In genomic region chr9:101738566-101739183, GRCh38 we compare ENCODE assay signal across 7 cellular contexts. TPM values are rescaled to one million over a fixed set of nuclear protein-coding genes. Genes with fewer than 3 reads are reported as not detected.
A peak's percentile ranks its signal among the peaks of the same experiment; 100 is the strongest.
DNase-seq lines count a peak whose midpoint lies in the region; ATAC-seq and TF ChIP-seq lines count a peak whose summit lies in the region.

GRIN3A (minus strand) TSS chr9:101738647; CDS start chr9:101737979, 668 bp downstream.

- peaks cover 16% of the 10 kb centered on the region for H3K27me3 ChIP-seq in trophoblast cell (ENCODE audit: insufficient read depth, low read length)

- POLR2A ChIA-PET in HEK293 (lab: Yijun Ruan, JAX): no interaction called here
- POLR2A ChIA-PET in activated CD4-positive, alpha-beta memory T cell treated with anti-CD3 and anti-CD28 coated beads, Interleukin-2, amount 10 ng/mL, durations not matched to agents 7 days and 5 days (lab: Charles Lee): no interaction called here

- peaks cover 41% of the 10 kb centered on the region for H3K27me3 Mint-ChIP-seq in activated CD4-positive, alpha-beta memory T cell treated with anti-CD3 and anti-CD28 coated beads, Interleukin-2, amount 10 ng/mL, durations not matched to agents 7 days and 5 days

- no CpG with 5 or more reads among the region's 26 CpGs for WGBS in trophoblast cell (ENCODE audit: extremely low coverage, insufficient coverage, insufficient read length)

- no peak within 1 kb of the TSS for H2BK120ac ChIP-seq in trophoblast cell (ENCODE audit: insufficient read depth, low read length, poor library complexity)

- H2BK5ac ChIP-seq in trophoblast cell (ENCODE audit: low read depth, low read length, poor library complexity): no peak within 1 kb of the TSS

- H3K79me2 ChIP-seq in trophoblast cell (ENCODE audit: control insufficient read depth, insufficient read depth, low read length, poor library complexity): no peaks in the 10 kb centered on the region

- H3K27ac ChIP-seq in HEK293 (ENCODE audit: extremely low read depth, low read depth, low read length) (no peak within 1 kb of the TSS), trophoblast cell (ENCODE audit: low read depth, low read length) (no peak within 1 kb of the TSS)

- no peak within 1 kb of the TSS for H3K9ac ChIP-seq in trophoblast cell (ENCODE audit: low read length)

- no peak within 1 kb of the TSS for H3K4me3 Mint-ChIP-seq in activated CD4-positive, alpha-beta memory T cell treated with anti-CD3 and anti-CD28 coated beads, Interleukin-2, amount 10 ng/mL, durations not matched to agents 7 days and 5 days

- H3K36me3 Mint-ChIP-seq in activated CD4-positive, alpha-beta memory T cell treated with anti-CD3 and anti-CD28 coated beads, Interleukin-2, amount 10 ng/mL, durations not matched to agents 7 days and 5 days (ENCODE audit: low read depth): peaks cover 3% of the 10 kb centered on the region

- no peaks in the 10 kb centered on the region for H3K9me3 Mint-ChIP-seq in activated CD4-positive, alpha-beta memory T cell treated with anti-CD3 and anti-CD28 coated beads, Interleukin-2, amount 10 ng/mL, durations not matched to agents 7 days and 5 days

- no peak within 1 kb of the TSS for H4K8ac ChIP-seq in trophoblast cell (ENCODE audit: low read depth, low read length)

- CTCF ChIA-PET in HEK293 (lab: Yijun Ruan, JAX): interaction anchor here (0.9 kb wide), 1 partner anchor 11 kb away, joined by 3 read pairs; no protein-coding TSS in a partner anchor
- CTCF ChIA-PET in activated CD4-positive, alpha-beta memory T cell treated with anti-CD3 and anti-CD28 coated beads, Interleukin-2, amount 10 ng/mL, durations not matched to agents 7 days and 5 days (lab: Charles Lee): no interaction called here

- H3K14ac ChIP-seq in trophoblast cell (ENCODE audit: low read length): no peak within 1 kb of the TSS

- H3K9me3 ChIP-seq in HEK293 (ENCODE audit: control insufficient read depth, insufficient read depth, low read depth, low read length) (no peaks in the 10 kb centered on the region), trophoblast cell (ENCODE audit: insufficient read depth, low read depth, low read length) (peaks cover 3% of the 10 kb centered on the region)

- H3K4me1 ChIP-seq in HEK293 (ENCODE audit: control insufficient read depth, insufficient read depth, low read length) (no peaks in the 10 kb centered on the region), trophoblast cell (ENCODE audit: control insufficient read depth in 1 of 2, insufficient read depth in 2 of 2, low read length in 2 of 2) (peaks cover 10 to 12% of the 10 kb centered on the region in 2 experiments)

- H3K4me1 Mint-ChIP-seq in activated CD4-positive, alpha-beta memory T cell treated with anti-CD3 and anti-CD28 coated beads, Interleukin-2, amount 10 ng/mL, durations not matched to agents 7 days and 5 days: peaks cover 2% of the 10 kb centered on the region

- no peak within 1 kb of the TSS for H4K12ac ChIP-seq in trophoblast cell (ENCODE audit: low read depth, low read length)

- no peak for ATAC-seq in HG03469 (IDR thresholded peaks at IDR 0.05; ENCODE audit: unreplicated experiment)
- no peak for ATAC-seq in GM21717 (IDR thresholded peaks at IDR 0.05; ENCODE audit: unreplicated experiment)

- no peak within 1 kb of the TSS for H4K91ac ChIP-seq in trophoblast cell (ENCODE audit: low read depth, low read length)

- no peak within 1 kb of the TSS for H3K18ac ChIP-seq in trophoblast cell (ENCODE audit: low read length)

- no peaks in the 10 kb centered on the region for H3K36me3 ChIP-seq in HEK293 (ENCODE audit: control insufficient read depth in 2 of 2, insufficient read depth in 1 of 2, low read length in 2 of 2)
- no peaks in the 10 kb centered on the region for H3K36me3 ChIP-seq in trophoblast cell (ENCODE audit: control insufficient read depth in 1 of 2, insufficient read depth in 2 of 2, low read length in 2 of 2)

- H3K27ac Mint-ChIP-seq in activated CD4-positive, alpha-beta memory T cell treated with anti-CD3 and anti-CD28 coated beads, Interleukin-2, amount 10 ng/mL, durations not matched to agents 7 days and 5 days: no peak within 1 kb of the TSS

- peak within 1 kb of the TSS; percentile 88 for H3K4me2 ChIP-seq in trophoblast cell (ENCODE audit: low read length)

- DNase-seq in NCI-H774 (lab: John Stamatoyannopoulos, UW) (peak; percentile 63), glomerular visceral epithelial cell (ENCODE audit: extremely low spot score) (peak; percentile 28), trophoblast cell (no peak)
- no peak for DNase-seq in activated CD4-positive, alpha-beta memory T cell treated with anti-CD3 and anti-CD28 coated beads, Interleukin-2, amount 10 ng/mL, durations not matched to agents 7 days and 5 days

- H3K4me3 ChIP-seq in HEK293 (ENCODE audit: low read depth, low read length) (peak within 1 kb of the TSS; percentile 22), trophoblast cell (ENCODE audit: low read depth, low read length) (peak within 1 kb of the TSS; percentile 54)

- TF ChIP-seq CTCF in HEK293 (tag by site-specific recombination; IDR thresholded peaks at IDR 0.05): no peak; the same call in 1 of the 2 replicates

- peak within 1 kb of the TSS; percentile 45 for H2AFZ ChIP-seq in trophoblast cell (ENCODE audit: insufficient read depth, low read length, poor library complexity)

- no peak within 1 kb of the TSS for H2AK5ac ChIP-seq in trophoblast cell (ENCODE audit: low read length)

- no peaks in the 10 kb centered on the region for H3K79me1 ChIP-seq in trophoblast cell (ENCODE audit: low read length)

- no peak within 1 kb of the TSS for H3K23ac ChIP-seq in trophoblast cell (ENCODE audit: low read length)

- H2BK12ac ChIP-seq in trophoblast cell (ENCODE audit: low read length): no peak within 1 kb of the TSS

- H3K4ac ChIP-seq in trophoblast cell (ENCODE audit: low read depth, low read length): no peak within 1 kb of the TSS

TF ChIP-seq in HEK293, 187 proteins besides CTCF, POLR2A, EP300 and RAD21:
- TF ChIP-seq ZNF391 (tag by site-specific recombination; IDR thresholded peaks at IDR 0.05; ENCODE audit: borderline replicate concordance, low read depth) (no peak), ZFHX2 (tag by site-specific recombination; conservative IDR thresholded peaks at IDR 0.05) (no peak), ZNF654 (tag by site-specific recombination; IDR thresholded peaks at IDR 0.05; ENCODE audit: low read depth) (0 out of 2 replicates have a peak, but pooled peaks have one; percentile 19)

RNA-seq across cellular contexts. Expression of gene GRIN3A, which starts in this region (rescaled TPM):
- polyA plus RNA-seq in trophoblast cell (2013): 0.03 and 0.07 TPM in 2 replicates
- total RNA-seq in activated CD4-positive, alpha-beta memory T cell treated with anti-CD3 and anti-CD28 coated beads, Interleukin-2, amount 10 ng/mL, durations not matched to agents 7 days and 5 days: not detected

Comparison
In these comparisons a context has a peak if more than half of its experiments do, and no peak if none do; other contexts are left out.
1. DNase-seq: peak in NCI-H774 (single experiment) and glomerular visceral epithelial cell (single experiment); none in trophoblast cell (0 of 2) and activated CD4-positive, alpha-beta memory T cell treated with anti-CD3 and anti-CD28 coated beads, Interleukin-2, amount 10 ng/mL, durations not matched to agents 7 days and 5 days (single experiment).